Comparison of ENCODE assay signal across 19 cellular contexts in the genomic region with DNA sequence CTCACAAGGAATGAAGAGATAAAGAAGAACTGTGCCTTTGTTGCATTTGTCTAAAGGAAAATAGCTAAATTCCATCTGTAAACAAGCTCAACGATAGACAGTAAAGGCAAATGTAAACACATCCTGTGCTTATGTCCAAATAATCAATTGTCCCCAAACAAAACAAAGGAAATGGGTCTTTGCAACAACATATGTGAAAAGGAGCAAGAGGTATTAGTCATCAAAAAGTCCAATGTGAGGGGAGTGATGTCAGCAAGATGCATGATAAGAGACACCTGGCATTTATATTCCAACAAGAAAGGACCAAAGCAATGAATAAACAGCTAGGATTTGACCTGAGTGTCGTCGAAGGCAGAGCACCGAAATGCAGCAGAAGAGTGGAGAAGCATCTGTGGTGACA.
A peak's percentile ranks its signal among the peaks of the same experiment; 100 is the strongest.
DNase-seq lines count a peak whose midpoint lies in the region; TF ChIP-seq lines count a peak whose summit lies in the region.
"Had no signal": no experiment of that assay in that cellular context is flagged by ENCODE, and none has a peak within 500 bp of the region (broad histone marks: within the 10 kb centered on the region; RNA-seq: fewer than 3 reads in every experiment).

No MANE protein-coding gene starts in this region.

- no peak overlapping the region for H2AFZ ChIP-seq in mesenchymal stem cell (ENCODE audit: low read depth, low read length)

- H3K9me3 ChIP-seq in SJSA1 (replicated peaks) (no peaks in the 10 kb centered on the region), mesenchymal stem cell (ENCODE audit: control insufficient read depth, low read length) (peaks cover 24% of the 10 kb centered on the region), stomach (peaks cover 0 to 16% (median 0%) of the 10 kb centered on the region in 4 donors)
- H3K9me3 ChIP-seq: BE2C, HAP-1 had no signal

- peak overlapping the region in 1 of 2 experiments; percentile 47 for H2BK12ac ChIP-seq in mesenchymal stem cell (ENCODE audit: low read length in 2 of 2)

- H2BK5ac ChIP-seq in mesenchymal stem cell (ENCODE audit: low read depth, low read length, poor library complexity, severe bottlenecking) = no peak overlapping the region

- no peak for TF ChIP-seq POLR2A in stomach (IDR thresholded peaks at IDR 0.05)

- H2BK15ac ChIP-seq in mesenchymal stem cell (ENCODE audit: low read depth, poor library complexity, severe bottlenecking) = no peak overlapping the region

- H4K8ac ChIP-seq in mesenchymal stem cell (ENCODE audit: low read length) = no peak overlapping the region

- H3K4me3 ChIP-seq in SJSA1 (no peak overlapping the region), mesenchymal stem cell (ENCODE audit: insufficient read depth in 1 of 2, low read depth in 1 of 2, low read length in 2 of 2) (no peak overlapping the region), stomach (no peak overlapping the region)
- H3K4me3 ChIP-seq: HAP-1, Peyer's patch had no signal

- H3K4me2 ChIP-seq in mesenchymal stem cell (ENCODE audit: low read length, poor library complexity, severe bottlenecking) = no peak overlapping the region
- H3K4me2 ChIP-seq: KMS-11 had no signal

- H3K18ac ChIP-seq in mesenchymal stem cell (ENCODE audit: low read depth in 1 of 2, low read length in 2 of 2) = no peak overlapping the region

- intact Hi-C loops in stomach (cut with DNase I; ENCODE audit: low total_unique reads) = no loop called here

- H3K27ac ChIP-seq in SJSA1 (peak overlapping the region; percentile 67), mesenchymal stem cell (ENCODE audit: low read length, poor library complexity, severe bottlenecking) (no peak overlapping the region), stomach (no peak overlapping the region)
- H3K27ac ChIP-seq: KMS-11, Peyer's patch had no signal

- 11% methylated on average over 3 of the region's 4 CpGs for WGBS in mesenchymal stem cell
- whole genome bisulfite sequencing in stomach, 5 donors = 23 to 51% (median 44%) methylated on average over 4 of the region's 4 CpGs

- H3K27me3 ChIP-seq in SJSA1 (replicated peaks) (no peaks in the 10 kb centered on the region), mesenchymal stem cell (ENCODE audit: control insufficient read depth in 1 of 2, insufficient read depth in 1 of 2, low read length in 2 of 2) (no peaks in the 10 kb centered on the region), stomach (no peaks in the 10 kb centered on the region)
- H3K27me3 ChIP-seq: BE2C had no signal

- no peak overlapping the region for H4K91ac ChIP-seq in mesenchymal stem cell (ENCODE audit: low read length)

- H3K79me1 ChIP-seq in mesenchymal stem cell (replicated peaks; ENCODE audit: low read length, poor library complexity, severe bottlenecking) = no peaks in the 10 kb centered on the region

- H3K36me3 ChIP-seq in SJSA1 (no peaks in the 10 kb centered on the region), mesenchymal stem cell (ENCODE audit: control insufficient read depth in 1 of 2, insufficient read depth in 2 of 2, low read depth in 1 of 2, low read length in 2 of 2) (no peaks in the 10 kb centered on the region), stomach (no peaks in the 10 kb centered on the region)
- H3K36me3 ChIP-seq: HAP-1, Peyer's patch had no signal

- no peak for TF ChIP-seq EP300 in stomach (IDR thresholded peaks at IDR 0.05)

- DNase-seq in COLO668 (lab: John Stamatoyannopoulos, UW; ENCODE audit: unreplicated experiment) = peak; percentile 24
- DNase-seq in HT1080 (ENCODE audit: low read depth) = peak; percentile 10
- peak in 1 of 2 experiments; percentile 58 for DNase-seq in SJSA1 (ENCODE audit: low read depth in 1 of 2, low spot score in 2 of 2)
- peak; percentile 76 for DNase-seq in mesenchymal stem cell
- no peak for DNase-seq in globus pallidus (ENCODE audit: low spot score)
- DNase-seq in cerebellar cortex (ENCODE audit: low spot score) = no peak
- no peak for DNase-seq in stomach
- no peak for DNase-seq in COLO829 (ENCODE audit: low spot score)
- DNase-seq: BE2C; CD4-positive, CD25-positive, alpha-beta regulatory T cell; DMS79; MV-4-11; NCI-H1930; NCI-H526; NK-92 treated with Interleukin-12 subunit alpha and Interleukin-12 subunit beta, amount 100 ng/mL, for 24 hours; Peyer's patch; SW 1271 had no signal

- no peak overlapping the region for H2BK120ac ChIP-seq in mesenchymal stem cell (ENCODE audit: low read depth, low read length)

- peaks cover 28% of the 10 kb centered on the region for H3K4me1 ChIP-seq in SJSA1 (replicated peaks)
- H3K4me1 ChIP-seq in mesenchymal stem cell (ENCODE audit: control insufficient read depth, insufficient read depth, low read depth, low read length) = no peaks in the 10 kb centered on the region
- no peaks in the 10 kb centered on the region for H3K4me1 ChIP-seq in stomach
- H3K4me1 ChIP-seq: HAP-1, Peyer's patch had no signal

- H3K14ac ChIP-seq in mesenchymal stem cell (ENCODE audit: low read length in 2 of 2) = no peak overlapping the region

- H3K4ac ChIP-seq in mesenchymal stem cell (ENCODE audit: low read depth in 1 of 2, low read length in 2 of 2) = no peak overlapping the region

- H2AK5ac ChIP-seq in mesenchymal stem cell (ENCODE audit: low read length, severe bottlenecking) = no peak overlapping the region

- H3K23ac ChIP-seq in mesenchymal stem cell (ENCODE audit: low read length in 2 of 2) = no peak overlapping the region

- no peak for TF ChIP-seq CTCF in stomach (IDR thresholded peaks at IDR 0.05)

- H3K9ac ChIP-seq in mesenchymal stem cell (ENCODE audit: low read length) = no peak overlapping the region
- H3K9ac ChIP-seq: KMS-11 had no signal

Comparison
In these comparisons a context has a peak if more than half of its experiments do, and no peak if none do; other contexts are left out.
1. DNase-seq: peak in COLO668 (single experiment), HT1080 (single experiment) and mesenchymal stem cell (single experiment); none in globus pallidus (single experiment), cerebellar cortex (single experiment), stomach (single experiment) and COLO829 (single experiment).